25 cellular contexts compared by ENCODE assay signal in the genomic region with DNA sequence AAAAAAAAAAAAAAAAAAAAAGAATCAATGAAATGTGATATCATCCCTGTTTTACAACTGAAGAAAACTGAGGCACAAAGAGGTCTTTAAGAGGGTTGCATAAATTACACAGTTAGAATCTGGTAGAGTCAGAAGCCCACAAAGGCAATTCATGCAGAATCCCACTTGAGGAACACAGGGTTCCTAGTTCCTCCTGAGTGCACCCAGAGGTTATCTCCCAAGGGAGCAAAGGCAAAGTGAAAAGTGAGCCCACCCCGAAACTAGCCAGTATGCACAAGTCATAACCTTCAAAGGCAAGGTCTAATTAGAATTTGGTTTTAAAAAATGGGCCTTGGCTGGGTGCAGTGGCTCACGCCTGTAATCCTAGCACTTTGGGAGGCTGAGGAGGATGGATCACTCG. TPM values are rescaled to one million over a fixed set of nuclear protein-coding genes. Genes with fewer than 3 reads are reported as not detected.
"Had no signal": no experiment of that assay in that cellular context is flagged by ENCODE, and none has a peak within 500 bp of the region (broad histone marks: within the 10 kb centered on the region; RNA-seq: fewer than 3 reads in every experiment).

No MANE protein-coding gene starts in this region.

- H3K27ac Mint-ChIP-seq: memory B cell; nephron; neural progenitor cell; stimulated activated effector memory CD8-positive, alpha-beta T cell treated with anti-CD3 and anti-CD28 coated beads, Interleukin-12 subunit alpha, Interleukin-12 subunit beta, amount 100 ng/mL, for 72 hours; type B pancreatic cell had no signal

- ATAC-seq: esophagus mucosa; gastrocnemius medialis; left lobe of liver; naive thymus-derived CD4-positive, alpha-beta T cell; stimulated activated effector memory CD8-positive, alpha-beta T cell treated with anti-CD3 and anti-CD28 coated beads, Interleukin-12 subunit alpha, Interleukin-12 subunit beta, amount 100 ng/mL, for 72 hours had no signal

- DNase-seq: dorsolateral prefrontal cortex; effector CD4-positive, alpha-beta T cell; foreskin fibroblast; gastrocnemius medialis; head of caudate nucleus; kidney; naive thymus-derived CD4-positive, alpha-beta T cell; sigmoid colon; stimulated activated CD4-positive, alpha-beta T cell treated with anti-CD3 and anti-CD28 coated beads, Interleukin-2, amount 100 ng/mL, for 24 hours; stimulated activated CD4-positive, alpha-beta T cell treated with anti-CD3 and anti-CD28 coated beads, Interleukin-4, amount 100 ng/mL, for 24 hours; stimulated activated naive CD4-positive, alpha-beta T cell treated with Interleukin-2 at 50 U/mL for 16 hours; stomach; thyroid gland had no signal

- H3K27me3 ChIP-seq: dorsolateral prefrontal cortex, gastrocnemius medialis, neural progenitor cell, right atrium auricular region, sigmoid colon, stomach, thyroid gland had no signal

- H3K4me3 Mint-ChIP-seq: memory B cell; naive thymus-derived CD4-positive, alpha-beta T cell; nephron; neural progenitor cell; stimulated activated effector memory CD8-positive, alpha-beta T cell treated with anti-CD3 and anti-CD28 coated beads, Interleukin-12 subunit alpha, Interleukin-12 subunit beta, amount 100 ng/mL, for 72 hours; type B pancreatic cell had no signal

- H3K27ac ChIP-seq: dorsolateral prefrontal cortex, epithelial cell of prostate, gastrocnemius medialis, neural progenitor cell, parathyroid adenoma, right atrium auricular region, sigmoid colon, stomach, thyroid gland had no signal

- H2AFZ ChIP-seq: neural progenitor cell, parathyroid adenoma had no signal

- H3K9me3 Mint-ChIP-seq: memory B cell; naive thymus-derived CD4-positive, alpha-beta T cell; stimulated activated effector memory CD8-positive, alpha-beta T cell treated with anti-CD3 and anti-CD28 coated beads, Interleukin-12 subunit alpha, Interleukin-12 subunit beta, amount 100 ng/mL, for 72 hours; type B pancreatic cell had no signal

- H3K79me2 ChIP-seq: parathyroid adenoma had no signal

- H3K9me3 ChIP-seq: gastrocnemius medialis, prostate gland, right atrium auricular region, sigmoid colon, stomach, thyroid gland had no signal

- H3K36me3 ChIP-seq: neural progenitor cell, prostate gland had no signal

- H3K4me3 ChIP-seq: dorsolateral prefrontal cortex, gastrocnemius medialis, lung, neural progenitor cell, prostate gland, right atrium auricular region, sigmoid colon, stomach, thyroid gland had no signal

- H3K4me1 Mint-ChIP-seq: nephron; stimulated activated effector memory CD8-positive, alpha-beta T cell treated with anti-CD3 and anti-CD28 coated beads, Interleukin-12 subunit alpha, Interleukin-12 subunit beta, amount 100 ng/mL, for 72 hours had no signal

- H3K4me2 ChIP-seq: neural progenitor cell had no signal

- FAIRE-seq: kidney had no signal

- H3K27me3 Mint-ChIP-seq: memory B cell; naive thymus-derived CD4-positive, alpha-beta T cell; type B pancreatic cell had no signal

- H3K9ac ChIP-seq: neural progenitor cell, parathyroid adenoma had no signal

- H3K4me1 ChIP-seq: neural progenitor cell, parathyroid adenoma, prostate gland, sigmoid colon had no signal

RNA-seq across cellular contexts. Expression of a gene that starts 56.8 kb away (rescaled TPM):
- polyA plus RNA-seq: naive thymus-derived CD4-positive, alpha-beta T cell had no signal
